Comparison of ENCODE assay signal across 8 cellular contexts in the genomic region with DNA sequence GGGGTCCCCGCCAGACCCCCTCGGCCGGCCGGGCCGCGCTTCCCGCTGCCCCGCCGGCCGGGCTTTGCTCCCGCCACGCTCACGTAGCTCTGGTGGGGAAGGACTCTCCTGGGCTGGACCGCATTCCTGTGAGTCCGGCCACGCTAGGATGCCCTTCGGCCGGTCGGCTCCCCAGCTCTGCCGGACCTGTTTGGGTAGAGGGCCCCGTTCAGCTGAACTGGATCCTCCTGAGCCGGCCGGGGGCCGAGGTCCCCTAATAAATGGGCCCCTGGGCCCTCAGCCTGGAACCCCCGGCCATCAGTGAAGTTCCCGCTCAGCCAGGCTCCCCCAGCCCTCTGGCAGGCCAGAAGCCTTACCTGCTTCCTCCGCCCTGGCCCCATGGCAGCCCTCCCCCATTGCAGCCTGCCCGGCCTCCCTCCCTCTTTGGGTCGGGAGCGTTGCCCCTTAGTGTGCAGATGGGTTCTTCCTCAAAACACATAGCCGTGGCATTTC. TPM values are rescaled to one million over a fixed set of nuclear protein-coding genes. Genes with fewer than 3 reads are reported as not detected.
DNase-seq lines count a peak whose midpoint lies in the region; ATAC-seq and TF ChIP-seq lines count a peak whose summit lies in the region.

No MANE protein-coding gene starts in this region.

- H3K27ac Mint-ChIP-seq in GM23338: no peak overlapping the region; the same call in 1 of the 2 replicates

- H3K27ac ChIP-seq in GM23338 (ENCODE audit: low read depth) (no peak overlapping the region; the same call in 1 of the 2 replicates), hepatocyte (peak overlapping the region; percentile 94), skeletal muscle tissue (ENCODE audit: low read depth, low read length) (peak overlapping the region; percentile 48)

- peaks cover 22% of the 10 kb centered on the region; the same call in 1 of the 2 replicates for H3F3A ChIP-seq in GM23338 (replicated peaks; ENCODE audit: low read depth)

- peaks cover 8% of the 10 kb centered on the region for H4K20me1 ChIP-seq in GM23338 (replicated peaks; ENCODE audit: insufficient read depth)
- peaks cover 17% of the 10 kb centered on the region for H4K20me1 ChIP-seq in hepatocyte (ENCODE audit: insufficient read depth, poor library complexity, severe bottlenecking)

- H3K9me3 ChIP-seq in adipocyte (ENCODE audit: control insufficient read depth, low read length) (no peaks in the 10 kb centered on the region), hepatocyte (ENCODE audit: low read depth) (no peaks in the 10 kb centered on the region), skeletal muscle tissue (ENCODE audit: control insufficient read depth in 3 of 3, low read length in 3 of 3) (no peaks in the 10 kb centered on the region)

- DNase-seq in ELR (ENCODE audit: low read depth) (peak; percentile 40), GM23338 (ENCODE audit: low spot score) (peak; percentile 60), NCI-H146 (lab: John Stamatoyannopoulos, UW) (peak; percentile 49), adipocyte (ENCODE audit: low read depth) (peak; percentile 35), hepatocyte (ENCODE audit: low spot score) (peak; percentile 52), NCI-H2081 treated with DMSO at 0.1 percent for 48 hours (lab: John Stamatoyannopoulos, UW) (no peak), occipital lobe (lab: John Stamatoyannopoulos, UW) (no peak)

- under 1% methylated on average over 30 of the region's 31 CpGs for WGBS in hepatocyte (ENCODE audit: low lambda C conversion rate, missing lambda C conversion rate)

- H3K79me2 ChIP-seq in GM23338 (replicated peaks; ENCODE audit: insufficient read depth) (peaks cover 38% of the 10 kb centered on the region), hepatocyte (peaks cover 55% of the 10 kb centered on the region)

- H3K4me1 Mint-ChIP-seq in GM23338: peaks cover 20% of the 10 kb centered on the region

- peaks cover 13% of the 10 kb centered on the region for H3K36me3 ChIP-seq in GM23338 (ENCODE audit: insufficient read depth)
- H3K36me3 ChIP-seq in adipocyte (ENCODE audit: control insufficient read depth, insufficient read depth, low read length, severe bottlenecking): peaks cover 23% of the 10 kb centered on the region
- no peaks in the 10 kb centered on the region for H3K36me3 ChIP-seq in hepatocyte (replicated peaks; ENCODE audit: insufficient read depth, low read depth)
- H3K36me3 ChIP-seq in skeletal muscle tissue (ENCODE audit: control insufficient read depth in 3 of 3, insufficient read depth in 3 of 3, low read length in 3 of 3): peaks cover 10 to 18% (median 13%) of the 10 kb centered on the region in 3 donors

- H3K4me3 ChIP-seq in GM23338: peak overlapping the region; percentile 92
- peak overlapping the region; percentile 90 for H3K4me3 ChIP-seq in adipocyte (ENCODE audit: low read length)
- peak overlapping the region; percentile 100 for H3K4me3 ChIP-seq in hepatocyte
- peak overlapping the region; percentile 65 to 85 (median 81) for H3K4me3 ChIP-seq in skeletal muscle tissue (ENCODE audit: low read length in 3 of 3)

- TF ChIP-seq CTCF in GM23338 (conservative IDR thresholded peaks at IDR 0.05; ENCODE audit: low read depth in 2 of 2) (no peak), hepatocyte (IDR thresholded peaks at IDR 0.05; ENCODE audit: poor library complexity) (no peak)

- peak; percentile 47 for ATAC-seq in GM23338

- H3K36me3 Mint-ChIP-seq in GM23338 (ENCODE audit: low read depth): peaks cover 30% of the 10 kb centered on the region

- H3K27me3 ChIP-seq in GM23338 (ENCODE audit: insufficient read depth): no peaks in the 10 kb centered on the region
- H3K27me3 ChIP-seq in adipocyte (replicated peaks; ENCODE audit: control insufficient read depth, insufficient read depth, low read length): no peaks in the 10 kb centered on the region
- no peaks in the 10 kb centered on the region for H3K27me3 ChIP-seq in hepatocyte
- H3K27me3 ChIP-seq in skeletal muscle tissue (ENCODE audit: control insufficient read depth in 3 of 3, insufficient read depth in 3 of 3, low read length in 3 of 3): no peaks in the 10 kb centered on the region

- H3K4me3 Mint-ChIP-seq in GM23338: peak overlapping the region; percentile 81

- H3K4me1 ChIP-seq in GM23338 (ENCODE audit: insufficient read depth): peaks cover 8% of the 10 kb centered on the region
- peaks cover 16% of the 10 kb centered on the region for H3K4me1 ChIP-seq in adipocyte (ENCODE audit: control insufficient read depth, insufficient read depth, low read length)
- H3K4me1 ChIP-seq in hepatocyte (ENCODE audit: insufficient read depth): peaks cover 27% of the 10 kb centered on the region
- peaks cover 14 to 23% (median 20%) of the 10 kb centered on the region in 3 donors for H3K4me1 ChIP-seq in skeletal muscle tissue (ENCODE audit: control insufficient read depth in 3 of 3, insufficient read depth in 3 of 3, low read length in 3 of 3)

- peak overlapping the region; percentile 97 for H3K4me2 ChIP-seq in GM23338
- peak overlapping the region; percentile 94 for H3K4me2 ChIP-seq in hepatocyte

- H3K9me2 ChIP-seq in GM23338 (ENCODE audit: insufficient read depth): no peaks in the 10 kb centered on the region
- no peaks in the 10 kb centered on the region for H3K9me2 ChIP-seq in hepatocyte (replicated peaks; ENCODE audit: insufficient read depth)

- H2AFZ ChIP-seq in GM23338 (0 out of 2 replicates have a peak overlapping the region, but pooled peaks have one; percentile 32), hepatocyte (peak overlapping the region; percentile 95)

- H3K27me3 Mint-ChIP-seq in GM23338 (ENCODE audit: insufficient read depth, low read depth, poor library complexity): peaks cover 5% of the 10 kb centered on the region

- H3K9ac ChIP-seq in adipocyte (ENCODE audit: low read length) (peak overlapping the region; percentile 91), skeletal muscle tissue (ENCODE audit: low read depth in 1 of 3, low read length in 3 of 3) (peak overlapping the region; percentile 69 to 82 (median 73))

- no peaks in the 10 kb centered on the region for H3K9me3 Mint-ChIP-seq in GM23338

TF ChIP-seq in GM23338, 12 proteins besides CTCF, POLR2A, EP300 and RAD21 (continues in another document):
- TF ChIP-seq POLR2AphosphoS5 (IDR thresholded peaks at IDR 0.05; ENCODE audit: low read depth) (no peak), JUNB (IDR thresholded peaks at IDR 0.05; ENCODE audit: unreplicated experiment) (no peak), CREB1 (CRISPR knock-in tag; IDR thresholded peaks at IDR 0.05; ENCODE audit: low read depth) (no peak), NANOG (IDR thresholded peaks at IDR 0.05; ENCODE audit: borderline replicate concordance) (no peak), REST (IDR thresholded peaks at IDR 0.05; ENCODE audit: unreplicated experiment) (no peak), ZNF114 (CRISPR knock-in tag; IDR thresholded peaks at IDR 0.05) (no peak), EZH2phosphoT487 (IDR thresholded peaks at IDR 0.05; ENCODE audit: unreplicated experiment) (no peak), STAT1 (IDR thresholded peaks at IDR 0.05; ENCODE audit: unreplicated experiment) (no peak), EZH2 (IDR thresholded peaks at IDR 0.05; ENCODE audit: low read depth, unreplicated experiment) (no peak)
- TF ChIP-seq, protein P1, sequence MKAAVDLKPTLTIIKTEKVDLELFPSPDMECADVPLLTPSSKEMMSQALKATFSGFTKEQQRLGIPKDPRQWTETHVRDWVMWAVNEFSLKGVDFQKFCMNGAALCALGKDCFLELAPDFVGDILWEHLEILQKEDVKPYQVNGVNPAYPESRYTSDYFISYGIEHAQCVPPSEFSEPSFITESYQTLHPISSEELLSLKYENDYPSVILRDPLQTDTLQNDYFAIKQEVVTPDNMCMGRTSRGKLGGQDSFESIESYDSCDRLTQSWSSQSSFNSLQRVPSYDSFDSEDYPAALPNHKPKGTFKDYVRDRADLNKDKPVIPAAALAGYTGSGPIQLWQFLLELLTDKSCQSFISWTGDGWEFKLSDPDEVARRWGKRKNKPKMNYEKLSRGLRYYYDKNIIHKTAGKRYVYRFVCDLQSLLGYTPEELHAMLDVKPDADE (IDR thresholded peaks at IDR 0.05): no peak

RNA-seq across cellular contexts. Expression of gene UNC119B, which starts 0.6 kb away (rescaled TPM):
- 48.2 and 51.3 TPM in 2 replicates for total RNA-seq in GM23338 (2014; rRNA removed; shearing (Covaris generic))
- polyA plus RNA-seq in GM23338 (2016; fragmentation: Nextera tagmentation; extraction: Ambion mirVana): 9.9 and 11.7 TPM in 2 replicates
- 24.7 and 26.0 TPM in 2 replicates for total RNA-seq in hepatocyte
- polyA plus RNA-seq in hepatocyte: 5.2 and 10.9 TPM in 2 replicates
- 7.3 TPM for total RNA-seq in skeletal muscle tissue
- total RNA-seq in occipital lobe: 11.9 TPM

RNA-seq across cellular contexts. Expression of gene ACADS, which starts 14.8 kb away (rescaled TPM):
- 5.7 and 7.7 TPM in 2 replicates for total RNA-seq in GM23338 (2014; rRNA removed; shearing (Covaris generic))
- polyA plus RNA-seq in GM23338 (2016; fragmentation: Nextera tagmentation; extraction: Ambion mirVana) (3.1 and 4.2 TPM in 2 replicates), hepatocyte (58.0 and 66.8 TPM in 2 replicates)
- total RNA-seq in hepatocyte (53.5 and 59.6 TPM in 2 replicates), skeletal muscle tissue (14.1 TPM), occipital lobe (4.2 TPM)

RNA-seq across cellular contexts. Expression of gene MLEC, which starts 23.9 kb away (rescaled TPM):
- total RNA-seq in GM23338 (2014; rRNA removed; shearing (Covaris generic)): 217 and 225 TPM in 2 replicates
- polyA plus RNA-seq in GM23338 (2016; fragmentation: Nextera tagmentation; extraction: Ambion mirVana) (257 and 264 TPM in 2 replicates), hepatocyte (210 and 227 TPM in 2 replicates)
- total RNA-seq in hepatocyte (132 and 135 TPM in 2 replicates), skeletal muscle tissue (50.6 TPM), occipital lobe (41.5 TPM)

Comparison
In these comparisons a context has a peak if more than half of its experiments do, and no peak if none do; other contexts are left out.
1. DNase-seq: peak in ELR (single experiment), GM23338 (single experiment), NCI-H146 (single experiment), adipocyte (single experiment) and hepatocyte (single experiment); none in NCI-H2081 treated with DMSO at 0.1 percent for 48 hours (single experiment) and occipital lobe (single experiment).
2. Peak in every context shown above with its lines, with median percentiles within 50 percentile points of each other: H3K4me3 ChIP-seq.